Comparison of ENCODE assay signal across 9 cellular contexts in genomic region chr15:88656760-88657221, GRCh38. TPM values are rescaled to one million over a fixed set of nuclear protein-coding genes. Genes with fewer than 3 reads are reported as not detected.
DNase-seq lines count a peak whose midpoint lies in the region; ATAC-seq lines count a peak whose summit lies in the region.
"Had no signal": no experiment of that assay in that cellular context is flagged by ENCODE, and none has a peak within 500 bp of the region (broad histone marks: within the 10 kb centered on the region; RNA-seq: fewer than 3 reads in every experiment).

No MANE protein-coding gene starts in this region.

- intact Hi-C loops in naive thymus-derived CD4-positive, alpha-beta T cell (cut with micrococcal nuclease): loop anchor here in 1 of 2 donors (1.0 to 2.0 kb wide), 3 partner anchors 8 to 32 kb away; no protein-coding TSS in a partner anchor

- ATAC-seq in GM18868 (IDR thresholded peaks at IDR 0.05; ENCODE audit: unreplicated experiment) (peak; percentile 95), GM21529 (IDR thresholded peaks at IDR 0.05; ENCODE audit: unreplicated experiment) (peak; percentile 94), HG03457 (IDR thresholded peaks at IDR 0.05; ENCODE audit: unreplicated experiment) (peak; percentile 78)
- peak; percentile 54 for ATAC-seq in naive thymus-derived CD4-positive, alpha-beta T cell

- POLR2A ChIA-PET in naive thymus-derived CD4-positive, alpha-beta T cell (lab: Charles Lee): interaction anchor here (1.8 to 1.9 kb wide), 2 partner anchors 12 to 35 kb away, joined by 7 to 12 read pairs; no protein-coding TSS in a partner anchor

- no peak for DNase-seq in naive thymus-derived CD4-positive, alpha-beta T cell
- DNase-seq in stimulated activated naive CD4-positive, alpha-beta T cell treated with Interleukin-2 at 50 U/mL for 16 hours (lab: John Stamatoyannopoulos, UW): no peak
- DNase-seq in NCI-H1092 (lab: John Stamatoyannopoulos, UW) (no peak), retina (no peak)
- DNase-seq: lower lobe of right lung, NCI-H226 had no signal

- H3K27me3 Mint-ChIP-seq in naive thymus-derived CD4-positive, alpha-beta T cell: no peaks in the 10 kb centered on the region

- peak overlapping the region in 7 of 10 donors; percentile 32 to 74 (median 49) for H3K4me3 Mint-ChIP-seq in naive thymus-derived CD4-positive, alpha-beta T cell

- H3K27me3 ChIP-seq in naive thymus-derived CD4-positive, alpha-beta T cell (ENCODE audit: control insufficient read depth in 2 of 2, insufficient read depth in 2 of 2, low read length in 2 of 2): no peaks in the 10 kb centered on the region

- H3K36me3 ChIP-seq in naive thymus-derived CD4-positive, alpha-beta T cell (ENCODE audit: control insufficient read depth in 2 of 3, insufficient read depth in 3 of 3, low read length in 3 of 3): no peaks in the 10 kb centered on the region
- H3K36me3 ChIP-seq: lower lobe of right lung had no signal

- peaks cover 16 to 85% of the 10 kb centered on the region in 2 donors for H3K4me1 ChIP-seq in naive thymus-derived CD4-positive, alpha-beta T cell (ENCODE audit: control insufficient read depth in 2 of 2, insufficient read depth in 2 of 2, low read length in 2 of 2)
- H3K4me1 ChIP-seq: lower lobe of right lung had no signal

- peaks cover 0 to 17% (median 3%) of the 10 kb centered on the region in 5 donors for H3K36me3 Mint-ChIP-seq in naive thymus-derived CD4-positive, alpha-beta T cell

- peak overlapping the region in 8 of 9 donors; percentile 71 to 92 (median 89) for H3K27ac Mint-ChIP-seq in naive thymus-derived CD4-positive, alpha-beta T cell

- H3K4me3 ChIP-seq in naive thymus-derived CD4-positive, alpha-beta T cell (ENCODE audit: low read length): no peak overlapping the region
- H3K4me3 ChIP-seq: lower lobe of right lung had no signal

- H3K9me3 ChIP-seq in naive thymus-derived CD4-positive, alpha-beta T cell (ENCODE audit: control insufficient read depth in 2 of 3, low read length in 3 of 3): no peaks in the 10 kb centered on the region
- H3K9me3 ChIP-seq: lower lobe of right lung had no signal

- H3K27ac ChIP-seq in naive thymus-derived CD4-positive, alpha-beta T cell (ENCODE audit: low read depth, low read length): peak overlapping the region; percentile 59
- H3K27ac ChIP-seq: lower lobe of right lung had no signal

- H3K4me1 Mint-ChIP-seq in naive thymus-derived CD4-positive, alpha-beta T cell: peaks cover 13 to 96% (median 88%) of the 10 kb centered on the region in 7 donors

- CTCF ChIA-PET in naive thymus-derived CD4-positive, alpha-beta T cell (lab: Charles Lee): interaction anchor here (1.1 to 2.6 kb wide), 4 partner anchors 20 to 35 kb away, joined by 4 to 27 read pairs (median 7); no protein-coding TSS in a partner anchor

- H3K9me3 Mint-ChIP-seq in naive thymus-derived CD4-positive, alpha-beta T cell: no peaks in the 10 kb centered on the region

RNA-seq across cellular contexts. Expression of gene ISG20, which starts 18.0 kb away (rescaled TPM):
- 100 to 1,000 TPM in 4 of 5 experiments, 10 to 100 TPM in 1; 92.5 to 160 (median 149) TPM for total RNA-seq in naive thymus-derived CD4-positive, alpha-beta T cell
- polyA plus RNA-seq in naive thymus-derived CD4-positive, alpha-beta T cell: 100 to 1,000 TPM; 344 to 415 TPM

RNA-seq across cellular contexts. Expression of gene AEN, which starts 35.7 kb away (rescaled TPM):
- 10 to 100 TPM; 29.6 to 52.1 (median 44.2) TPM for total RNA-seq in naive thymus-derived CD4-positive, alpha-beta T cell
- polyA plus RNA-seq in naive thymus-derived CD4-positive, alpha-beta T cell: 10 to 100 TPM; 20.2 to 31.7 TPM
